ENCODE assay signal across 13 cellular contexts in genomic region chr15:44038801-44039200, GRCh38.
A peak's percentile ranks its signal among the peaks of the same experiment; 100 is the strongest.
DNase-seq lines count a peak whose midpoint lies in the region; ATAC-seq and TF ChIP-seq lines count a peak whose summit lies in the region.
"Had no signal": no experiment of that assay in that cellular context is flagged by ENCODE, and none has a peak within 500 bp of the region (broad histone marks: within the 10 kb centered on the region; RNA-seq: fewer than 3 reads in every experiment).

No MANE protein-coding gene starts in this region.

- TF ChIP-seq CTCF in retinal pigment epithelial cell (conservative IDR thresholded peaks at IDR 0.05; ENCODE audit: low read depth, low read length) (no peak), esophagus squamous epithelium (IDR thresholded peaks at IDR 0.05) (no peak)

- peaks cover 0 to 21% (median 0%) of the 10 kb centered on the region in 4 donors for H3K27me3 ChIP-seq in esophagus squamous epithelium

- no peak for TF ChIP-seq POLR2A in esophagus squamous epithelium (IDR thresholded peaks at IDR 0.05)

- ATAC-seq in GM19035 (IDR thresholded peaks at IDR 0.05; ENCODE audit: unreplicated experiment) (no peak), GM18861 (IDR thresholded peaks at IDR 0.05; ENCODE audit: unreplicated experiment) (no peak)
- ATAC-seq: heart right ventricle, natural killer cell had no signal

- peak; percentile 7 for DNase-seq in Jurkat, Clone E6-1 (ENCODE audit: low read depth, low spot score)
- DNase-seq in SK-N-DZ (ENCODE audit: low spot score) (peak; percentile 74), iPS DF 4.7 (ENCODE audit: extremely low read depth, low spot score) (peak; percentile 19), retinal pigment epithelial cell (ENCODE audit: low read depth) (peak; percentile 98), esophagus squamous epithelium (lab: John Stamatoyannopoulos, UW) (no peak)
- DNase-seq: activated CD4-positive, alpha-beta T cell treated with anti-CD3 and anti-CD28 coated beads, Interleukin-2, amount 50 U/mL, for 48 hours; activated naive CD4-positive, alpha-beta T cell treated with anti-CD3 and anti-CD28 coated beads for 36 hours; heart right ventricle; natural killer cell; stimulated activated CD4-positive, alpha-beta T cell treated with anti-CD3 and anti-CD28 coated beads, Interleukin-2, amount 100 ng/mL, for 48 hours; SW 1271 had no signal

- H3K36me3 ChIP-seq in esophagus squamous epithelium = no peaks in the 10 kb centered on the region
- H3K36me3 ChIP-seq: heart right ventricle had no signal

- no peaks in the 10 kb centered on the region for H3K4me1 ChIP-seq in esophagus squamous epithelium

- no peak overlapping the region for H3K27ac ChIP-seq in esophagus squamous epithelium
- H3K27ac ChIP-seq: heart right ventricle had no signal

- intact Hi-C loops in esophagus squamous epithelium (cut with DNase I) = no loop called here

- no CpG with 5 or more reads among the region's 7 CpGs for WGBS in esophagus squamous epithelium, 2 donors

- H3K9me3 ChIP-seq in esophagus squamous epithelium = no peaks in the 10 kb centered on the region

- no peak overlapping the region for H3K4me3 ChIP-seq in Jurkat, Clone E6-1 (ENCODE audit: low read length)
- H3K4me3 ChIP-seq in retinal pigment epithelial cell (ENCODE audit: low read length) (peak overlapping the region; percentile 41), esophagus squamous epithelium (no peak overlapping the region)
